In the genomic region with DNA sequence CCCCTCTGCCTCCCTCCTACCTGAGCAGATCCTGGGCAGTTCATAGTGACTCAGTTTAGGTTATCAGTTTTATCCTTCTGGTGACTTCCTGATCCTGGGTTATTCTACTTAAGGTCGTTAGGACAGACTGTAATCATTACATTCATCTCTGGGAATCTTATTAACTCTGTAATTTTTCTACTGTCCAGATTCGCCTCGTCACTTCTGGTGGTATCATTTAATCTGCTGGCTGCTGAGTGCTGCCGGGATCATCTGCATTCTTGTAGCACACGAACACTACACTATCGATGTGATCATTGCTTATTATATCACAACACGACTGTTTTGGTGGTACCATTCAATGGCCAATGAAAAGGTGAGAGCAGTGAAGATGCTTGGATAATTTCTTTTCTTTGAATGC, we compare ENCODE assay signal across 8 cellular contexts.
"Had no signal": no experiment of that assay in that cellular context is flagged by ENCODE, and none has a peak within 500 bp of the region (broad histone marks: within the 10 kb centered on the region; RNA-seq: fewer than 3 reads in every experiment).

No MANE protein-coding gene starts in this region.

- H3K4me3 ChIP-seq: GM23338, HAP-1, K562 had no signal

- H3K9me3 Mint-ChIP-seq: HFFc6 had no signal

- H2AFZ ChIP-seq: GM23338 had no signal

- DNase-seq: H7, HFFc6, IMR-90, KG1 had no signal

- H3K9me3 ChIP-seq: HAP-1 had no signal

- H3K4me3 Mint-ChIP-seq: GM23338, HFFc6 had no signal

- ATAC-seq: GM23338, HCT116, K562 had no signal

- H3K36me3 ChIP-seq: HAP-1 had no signal

- H3K27ac Mint-ChIP-seq: GM23338, HFFc6 had no signal
